In the genomic region with DNA sequence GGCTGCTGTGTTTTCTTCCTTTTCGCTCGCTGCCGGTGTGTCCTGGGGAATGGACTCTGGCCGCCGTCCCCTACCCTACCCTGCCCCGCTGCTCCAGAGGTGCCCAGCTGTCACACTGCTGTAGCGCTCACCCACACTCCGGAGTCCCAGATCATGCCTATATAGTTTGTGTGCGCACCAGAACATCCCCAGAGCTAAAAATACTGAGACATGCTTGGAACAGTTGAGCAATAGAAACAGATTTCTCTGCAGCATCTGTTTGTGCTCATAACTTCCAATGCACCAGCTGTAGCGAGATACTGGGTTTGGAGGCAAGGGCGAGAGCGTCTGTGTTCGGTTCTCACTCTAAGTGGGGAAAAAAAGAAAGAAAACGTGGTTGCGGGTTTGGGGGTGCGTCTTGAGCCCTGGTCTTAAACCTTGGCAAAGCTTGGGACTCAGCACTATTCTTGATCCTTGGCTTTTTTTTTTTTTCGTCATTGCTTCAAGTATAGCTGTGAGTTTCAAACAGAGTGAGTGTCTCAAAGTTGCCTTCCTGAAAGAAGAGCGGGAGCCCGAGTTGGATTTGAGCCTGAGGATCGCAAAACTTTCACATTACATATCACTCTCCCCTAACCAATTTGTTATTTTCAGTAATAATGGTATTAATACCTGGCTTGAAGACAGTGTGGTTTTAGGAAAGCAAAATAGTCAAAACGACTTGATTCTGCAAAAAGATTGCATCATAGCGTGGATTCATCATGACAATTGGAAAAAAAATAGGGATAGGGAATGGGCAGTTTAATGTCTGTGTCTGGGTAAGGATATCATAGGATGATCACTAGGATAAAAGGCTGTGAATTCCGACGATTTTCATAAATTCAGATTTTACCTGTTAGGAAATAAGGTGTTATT, we compare ENCODE assay signal across 8 cellular contexts. TPM values are rescaled to one million over a fixed set of nuclear protein-coding genes. Genes with fewer than 3 reads are reported as not detected.
DNase-seq lines count a peak whose midpoint lies in the region; ATAC-seq and TF ChIP-seq lines count a peak whose summit lies in the region.

No MANE protein-coding gene starts in this region.

- H3K4me1 ChIP-seq in ACC112 (ENCODE audit: control insufficient read depth, insufficient read depth, low read length, unreplicated experiment) (peaks cover 13% of the 10 kb centered on the region), HAP-1 (no peaks in the 10 kb centered on the region), left ventricle myocardium inferior (peaks cover 57% of the 10 kb centered on the region), prostate gland (replicated peaks) (no peaks in the 10 kb centered on the region)

- ATAC-seq in activated T-cell treated with anti-CD3 and anti-CD28 coated beads, Interleukin-2, amount 50 U/mL, for 72 hours (replicated peaks in 1 of 2), result peak in 1 of 2 donors; percentile 14
- no peak for ATAC-seq in HG02588 (IDR thresholded peaks at IDR 0.05; ENCODE audit: unreplicated experiment)

- no peak overlapping the region for H3K27ac ChIP-seq in ACC112 (ENCODE audit: low read depth, low read length)
- peak overlapping the region; percentile 97 for H3K27ac ChIP-seq in left ventricle myocardium inferior (replicated peaks)
- H3K27ac ChIP-seq in prostate gland, result peak overlapping the region; percentile 26 to 53

- peaks cover 76% of the 10 kb centered on the region for H3K27me3 Mint-ChIP-seq in activated T-cell treated with anti-CD3 and anti-CD28 coated beads, Interleukin-2, amount 50 U/mL, for 72 hours (ENCODE audit: low read depth)

- H3K4me3 ChIP-seq in ACC112 (ENCODE audit: low read depth, low read length) (peak overlapping the region; percentile 88), HAP-1 (peak overlapping the region; percentile 23), left ventricle myocardium inferior (peak overlapping the region; percentile 86), prostate gland (peak overlapping the region; percentile 53)

- TF ChIP-seq CTCF in left ventricle myocardium inferior (IDR thresholded peaks at IDR 0.05; ENCODE audit: borderline replicate concordance), result no peak
- no peak for TF ChIP-seq CTCF in prostate gland (IDR thresholded peaks at IDR 0.05)

- TF ChIP-seq POLR2A in prostate gland (IDR thresholded peaks at IDR 0.05), result no peak

- no peaks in the 10 kb centered on the region for H3K79me2 ChIP-seq in ACC112 (ENCODE audit: control insufficient read depth, insufficient read depth, low read length, unreplicated experiment)

- DNase-seq in HAP-1 (ENCODE audit: low spot score in 2 of 2) (no peak), left ventricle myocardium inferior (peak; percentile 21), prostate gland (ENCODE audit: low spot score) (no peak), KBM-7 (no peak), NCI-H1105 (lab: John Stamatoyannopoulos, UW) (no peak)
- DNase-seq in activated T-cell treated with anti-CD3 and anti-CD28 coated beads, Interleukin-2, amount 50 U/mL, for 72 hours, result no peak

- H3K27me3 ChIP-seq in ACC112 (ENCODE audit: insufficient read depth, low read length), result no peaks in the 10 kb centered on the region
- H3K27me3 ChIP-seq in HAP-1 (ENCODE audit: low read depth), result 0 out of 2 replicates have a peak, but pooled peaks cover 2% of the 10 kb centered on the region
- no peaks in the 10 kb centered on the region for H3K27me3 ChIP-seq in left ventricle myocardium inferior (ENCODE audit: low read depth)
- no peaks in the 10 kb centered on the region for H3K27me3 ChIP-seq in prostate gland (replicated peaks; ENCODE audit: insufficient read depth)

- intact Hi-C loops in left ventricle myocardium inferior (cut with micrococcal nuclease) (no loop called here), prostate gland (cut with DNase I) (no loop called here)

- in situ Hi-C loops in HAP-1 (cut with MboI; ENCODE audit: low sequenced_read_pairs) (loop anchor here (25.0 kb wide), 1 partner anchor 608 kb away; no protein-coding TSS in a partner anchor), KBM-7 (cut with MboI; ENCODE audit: low pct_unique_long_range_greater_than_20kb, low sequenced_read_pairs) (no loop called here)

- H2AFZ ChIP-seq in ACC112 (ENCODE audit: low read length, unreplicated experiment), result peak overlapping the region; percentile 18

- peak overlapping the region; percentile 68 to 74 for H3K4me3 Mint-ChIP-seq in activated T-cell treated with anti-CD3 and anti-CD28 coated beads, Interleukin-2, amount 50 U/mL, for 72 hours

- H3K27ac Mint-ChIP-seq in activated T-cell treated with anti-CD3 and anti-CD28 coated beads, Interleukin-2, amount 50 U/mL, for 72 hours, result no peak overlapping the region

- no peaks in the 10 kb centered on the region for H3K36me3 Mint-ChIP-seq in activated T-cell treated with anti-CD3 and anti-CD28 coated beads, Interleukin-2, amount 50 U/mL, for 72 hours (ENCODE audit: insufficient read depth in 2 of 2)

- WGBS in prostate gland, result 4% methylated on average over 24 of the region's 24 CpGs

- H3K36me3 ChIP-seq in ACC112 (ENCODE audit: insufficient read depth, low read length), result no peaks in the 10 kb centered on the region
- H3K36me3 ChIP-seq in HAP-1 (replicated peaks), result no peaks in the 10 kb centered on the region
- H3K36me3 ChIP-seq in left ventricle myocardium inferior, result peaks cover 4% of the 10 kb centered on the region
- no peaks in the 10 kb centered on the region for H3K36me3 ChIP-seq in prostate gland

- peaks cover 0 to 2% of the 10 kb centered on the region in 2 donors for H3K9me3 Mint-ChIP-seq in activated T-cell treated with anti-CD3 and anti-CD28 coated beads, Interleukin-2, amount 50 U/mL, for 72 hours

- peaks cover 16% of the 10 kb centered on the region for H3K4me1 Mint-ChIP-seq in activated T-cell treated with anti-CD3 and anti-CD28 coated beads, Interleukin-2, amount 50 U/mL, for 72 hours (ENCODE audit: low read depth)

- no peaks in the 10 kb centered on the region for H3K9me3 ChIP-seq in HAP-1
- no peaks in the 10 kb centered on the region for H3K9me3 ChIP-seq in left ventricle myocardium inferior (replicated peaks)
- H3K9me3 ChIP-seq in prostate gland, result no peaks in the 10 kb centered on the region

RNA-seq across cellular contexts. Expression of gene KCNJ2, which starts 0.6 kb away (rescaled TPM):
- not detected for total RNA-seq in activated T-cell treated with anti-CD3 and anti-CD28 coated beads, Interleukin-2, amount 50 U/mL, for 72 hours
- total RNA-seq in left ventricle myocardium inferior (44.8 TPM), prostate gland (1 to 10 TPM; 2.6 to 3.1 TPM)

Comparison
In these comparisons a context has a peak if more than half of its experiments do, and no peak if none do; other contexts are left out.
1. H3K4me3 ChIP-seq: peak in every context shown above with its lines; median percentile 88 in ACC112; 86 in left ventricle myocardium inferior; 53 in prostate gland; 23 in HAP-1.
2. RNA of gene KCNJ2, which starts 0.6 kb away (total RNA-seq): 44.8 TPM in left ventricle myocardium inferior (single experiment); 2.6 to 3.1 TPM in prostate gland and not detected in activated T-cell treated with anti-CD3 and anti-CD28 coated beads, Interleukin-2, amount 50 U/mL, for 72 hours; every median in the first group is over 10 times any median in the second.